Comparison of ENCODE assay signal across 1 cellular context in genomic region chr16:86071611-86072240, GRCh38.
TF ChIP-seq lines count a peak whose summit lies in the region.

No MANE protein-coding gene starts in this region.

TF ChIP-seq in IMR-90, 13 proteins besides CTCF, POLR2A, EP300 and RAD21 (continued from another document):
- TF ChIP-seq, protein P1, sequence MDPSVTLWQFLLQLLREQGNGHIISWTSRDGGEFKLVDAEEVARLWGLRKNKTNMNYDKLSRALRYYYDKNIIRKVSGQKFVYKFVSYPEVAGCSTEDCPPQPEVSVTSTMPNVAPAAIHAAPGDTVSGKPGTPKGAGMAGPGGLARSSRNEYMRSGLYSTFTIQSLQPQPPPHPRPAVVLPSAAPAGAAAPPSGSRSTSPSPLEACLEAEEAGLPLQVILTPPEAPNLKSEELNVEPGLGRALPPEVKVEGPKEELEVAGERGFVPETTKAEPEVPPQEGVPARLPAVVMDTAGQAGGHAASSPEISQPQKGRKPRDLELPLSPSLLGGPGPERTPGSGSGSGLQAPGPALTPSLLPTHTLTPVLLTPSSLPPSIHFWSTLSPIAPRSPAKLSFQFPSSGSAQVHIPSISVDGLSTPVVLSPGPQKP (IDR thresholded peaks at IDR 0.05; ENCODE audit: borderline replicate concordance, low read depth, low read length) = no peak
- no peak for TF ChIP-seq CHD1 (IDR thresholded peaks at IDR 0.05; ENCODE audit: low read depth, low read length)
- TF ChIP-seq SMC3 (IDR thresholded peaks at IDR 0.05; ENCODE audit: low read depth, low read length) = no peak
TF ChIP-seq in IMR-90: peak in this region for 0.
